In genomic region chr18:66005831-66006588, GRCh38 we compare ENCODE assay signal across 29 cellular contexts.
"Had no signal": no experiment of that assay in that cellular context is flagged by ENCODE, and none has a peak within 500 bp of the region (broad histone marks: within the 10 kb centered on the region; RNA-seq: fewer than 3 reads in every experiment).

No MANE protein-coding gene starts in this region.

- H3K4me3 ChIP-seq: adrenal gland, Peyer's patch had no signal

- H3K9me3 ChIP-seq: adrenal gland, Peyer's patch had no signal

- H3K9ac ChIP-seq: KMS-11 had no signal

- H3K27me3 ChIP-seq: adrenal gland, Peyer's patch had no signal

- ATAC-seq: activated CD8-positive, alpha-beta memory T cell treated with anti-CD3 and anti-CD28 coated beads, Interleukin-2, amount 10 ng/mL, durations not matched to agents 7 days and 5 days; activated naive CD4-positive, alpha-beta T cell treated with anti-CD3 and anti-CD28 coated beads, Interleukin-2, amount 50 U/mL, for 72 hours; PC-3 had no signal

- DNase-seq: activated B cell treated with CpG ODN at 0.5 μM for 24 hours; activated CD4-positive, alpha-beta memory T cell treated with anti-CD3 and anti-CD28 coated beads, Interleukin-2, amount 10 ng/mL, durations not matched to agents 7 days and 5 days; activated CD4-positive, alpha-beta T cell treated with anti-CD3 and anti-CD28 coated beads for 4 hours; activated CD4-positive, CD25-positive, alpha-beta regulatory T cell treated with anti-CD3 and anti-CD28 coated beads, Interleukin-2, amount 50 U/mL, for 72 hours; activated CD8-positive, alpha-beta memory T cell treated with anti-CD3 and anti-CD28 coated beads for 24 hours; activated CD8-positive, alpha-beta memory T cell treated with anti-CD3 and anti-CD28 coated beads, Interleukin-2, amount 10 ng/mL, durations not matched to agents 7 days and 5 days; activated gamma-delta T cell treated with Interleukin-2 at 50 U/mL for 16 hours; activated naive CD4-positive, alpha-beta T cell treated with anti-CD3 and anti-CD28 coated beads for 36 hours; activated T-cell treated with anti-CD3 and anti-CD28 coated beads, Interleukin-2, amount 50 U/mL, for 24 hours; adrenal gland; MM.1S; MV-4-11; NCI-H1092; NCI-H1436 treated with DMSO at 0.1 percent for 48 hours; NCI-H1694 treated with DMSO at 0.1 percent for 48 hours; NCI-H2029; NCI-H345; NCI-H524 treated with DMSO at 0.1 percent for 48 hours; NK-92 treated with Interleukin-12 subunit alpha and Interleukin-12 subunit beta, amount 100 ng/mL, for 24 hours; PC-3; Peyer's patch; RPMI8226; SW 1271; T-helper 1 cell; T-helper 2 cell; T-helper 9 cell had no signal

- H3K4me2 ChIP-seq: KMS-11 had no signal

- H3K4me1 ChIP-seq: adrenal gland, Peyer's patch had no signal

- H3K27ac ChIP-seq: adrenal gland, KMS-11, Peyer's patch, VCaP had no signal

- H3K36me3 ChIP-seq: adrenal gland, Peyer's patch had no signal
